1 cellular context compared by ENCODE assay signal in the genomic region with DNA sequence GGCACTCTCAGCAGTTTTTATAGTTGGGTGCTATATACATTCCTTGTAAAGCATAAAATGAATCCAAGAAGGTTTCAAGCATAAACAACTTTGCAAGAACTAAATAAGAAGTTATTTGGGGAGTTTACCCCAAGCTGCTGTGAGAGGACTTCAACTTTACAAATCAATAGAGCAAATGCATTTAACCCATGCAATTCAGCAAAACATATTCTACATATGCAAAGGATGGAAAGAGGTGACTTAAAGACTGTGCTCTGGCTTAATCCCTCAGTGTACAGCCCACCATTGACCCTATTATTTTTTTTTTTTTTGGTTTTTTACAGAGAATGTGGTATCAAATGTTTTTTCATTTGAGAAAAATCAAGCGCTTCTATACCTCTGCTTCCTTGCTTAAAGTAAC.
TF ChIP-seq lines count a peak whose summit lies in the region.

No MANE protein-coding gene starts in this region.

TF ChIP-seq in WTC11, 78 proteins besides CTCF, POLR2A, EP300 and RAD21 (continued from another document):
- TF ChIP-seq NR2C2 (CRISPR knock-in tag; IDR thresholded peaks at IDR 0.05) (no peak), ATF1 (CRISPR knock-in tag; IDR thresholded peaks at IDR 0.05) (no peak), CREB1 (CRISPR knock-in tag; IDR thresholded peaks at IDR 0.05) (no peak), OVOL2 (CRISPR knock-in tag; IDR thresholded peaks at IDR 0.05; ENCODE audit: borderline replicate concordance) (no peak)
- TF ChIP-seq, protein P1, sequence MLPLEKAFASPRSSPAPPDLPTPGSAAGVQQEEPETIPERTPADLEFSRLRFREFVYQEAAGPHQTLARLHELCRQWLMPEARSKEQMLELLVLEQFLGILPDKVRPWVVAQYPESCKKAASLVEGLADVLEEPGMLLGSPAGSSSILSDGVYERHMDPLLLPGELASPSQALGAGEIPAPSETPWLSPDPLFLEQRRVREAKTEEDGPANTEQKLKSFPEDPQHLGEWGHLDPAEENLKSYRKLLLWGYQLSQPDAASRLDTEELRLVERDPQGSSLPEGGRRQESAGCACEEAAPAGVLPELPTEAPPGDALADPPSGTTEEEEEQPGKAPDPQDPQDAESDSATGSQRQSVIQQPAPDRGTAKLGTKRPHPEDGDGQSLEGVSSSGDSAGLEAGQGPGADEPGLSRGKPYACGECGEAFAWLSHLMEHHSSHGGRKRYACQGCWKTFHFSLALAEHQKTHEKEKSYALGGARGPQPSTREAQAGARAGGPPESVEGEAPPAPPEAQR (CRISPR knock-in tag; IDR thresholded peaks at IDR 0.05), result no peak
